Comparison of ENCODE assay signal across 9 cellular contexts in genomic region chrX:71618303-71618721, GRCh38. TPM values are rescaled to one million over a fixed set of nuclear protein-coding genes. Genes with fewer than 3 reads are reported as not detected.
DNase-seq lines count a peak whose midpoint lies in the region; ATAC-seq and TF ChIP-seq lines count a peak whose summit lies in the region.
"Had no signal": no experiment of that assay in that cellular context is flagged by ENCODE, and none has a peak within 500 bp of the region (broad histone marks: within the 10 kb centered on the region; RNA-seq: fewer than 3 reads in every experiment).

TSS of gene CXCR3 (minus strand) at chrX:71618511. CDS start at chrX:71618449, 62 bp downstream.

- peaks cover 9 to 13% of the 10 kb centered on the region in 2 donors for H3K4me1 ChIP-seq in gastrocnemius medialis
- H3K4me1 ChIP-seq in esophagus muscularis mucosa: peaks cover 10 to 23% (median 18%) of the 10 kb centered on the region in 4 donors

- H3K27ac ChIP-seq in gastrocnemius medialis (no peak within 1 kb of the TSS), esophagus muscularis mucosa (replicated peaks in 1 of 4) (no peak within 1 kb of the TSS), RWPE1 (no peak within 1 kb of the TSS)

- H3K9me3 ChIP-seq in gastrocnemius medialis (no peaks in the 10 kb centered on the region), esophagus muscularis mucosa (no peaks in the 10 kb centered on the region)

- peak; percentile 49 for ATAC-seq in HG03280 (IDR thresholded peaks at IDR 0.05; ENCODE audit: unreplicated experiment)
- ATAC-seq in activated B cell treated with CpG ODN at 0.5 μM for 24 hours (ENCODE audit: low read depth): peak; percentile 50
- ATAC-seq in central memory CD8-positive, alpha-beta T cell (replicated peaks; ENCODE audit: extremely low read depth, poor library complexity, severe bottlenecking): peak; percentile 24
- no peak for ATAC-seq in gastrocnemius medialis

- H3K27me3 ChIP-seq in gastrocnemius medialis (no peaks in the 10 kb centered on the region), esophagus muscularis mucosa (no peaks in the 10 kb centered on the region)

- no peak for TF ChIP-seq EP300 in esophagus muscularis mucosa (IDR thresholded peaks at IDR 0.05)

- DNase-seq in activated B cell treated with CpG ODN at 0.5 μM for 24 hours (peak; percentile 21), gastrocnemius medialis (no peak), esophagus muscularis mucosa (ENCODE audit: extremely low spot score) (no peak), RWPE1 (ENCODE audit: low spot score) (no peak)
- DNase-seq in central memory CD8-positive, alpha-beta T cell (ENCODE audit: low spot score in 2 of 2): peak in 1 of 2 donors; percentile 40
- peak; percentile 35 to 48 for DNase-seq in stimulated activated CD8-positive, alpha-beta memory T cell treated with anti-CD3 and anti-CD28 coated beads, Interleukin-2, amount 100 ng/mL, for 1 hour (ENCODE audit: low read depth in 2 of 2)

- peaks cover 15% of the 10 kb centered on the region for H3K36me3 Mint-ChIP-seq in activated B cell treated with CpG ODN at 0.5 μM for 24 hours (ENCODE audit: low read depth)
- H3K36me3 Mint-ChIP-seq in central memory CD8-positive, alpha-beta T cell (ENCODE audit: insufficient read depth): peaks cover 51% of the 10 kb centered on the region

- CTCF ChIA-PET in activated B cell treated with CpG ODN at 0.5 μM for 24 hours (lab: Charles Lee): interaction anchor here (1.4 to 1.6 kb wide), 2 partner anchors 10 to 34 kb away, joined by 5 read pairs; no protein-coding TSS in a partner anchor
- CTCF ChIA-PET in RWPE1 (lab: Yijun Ruan, JAX): interaction anchor here (0.6 kb wide), 1 partner anchor 34 kb away, joined by 3 read pairs; no protein-coding TSS in a partner anchor

- 53% methylated on average over 4 of the region's 4 CpGs for WGBS in esophagus muscularis mucosa

- no peaks in the 10 kb centered on the region for H3K27me3 Mint-ChIP-seq in activated B cell treated with CpG ODN at 0.5 μM for 24 hours
- no peaks in the 10 kb centered on the region for H3K27me3 Mint-ChIP-seq in central memory CD8-positive, alpha-beta T cell

- H3K4me3 ChIP-seq in gastrocnemius medialis: no peak within 1 kb of the TSS
- H3K4me3 ChIP-seq in esophagus muscularis mucosa: no peak within 1 kb of the TSS

- intact Hi-C loops in activated B cell treated with CpG ODN at 0.5 μM for 24 hours (cut with micrococcal nuclease) (loop anchor here (2.0 kb wide), 2 partner anchors 18 to 32 kb away; no protein-coding TSS in a partner anchor), gastrocnemius medialis (cut with DNase I; ENCODE audit: low total_unique reads) (no loop called here), esophagus muscularis mucosa (cut with DNase I) (no loop called here)

- POLR2A ChIA-PET in activated B cell treated with CpG ODN at 0.5 μM for 24 hours (lab: Charles Lee) (interaction anchor here (0.7 to 3.5 kb wide), 4 partner anchors 10 to 85 kb away, joined by 3 to 20 read pairs (median 6); partner anchors contain the start of gene OGT), RWPE1 (lab: Yijun Ruan, JAX; ENCODE audit: low non-redundant PET) (no interaction called here)

- H3K27ac Mint-ChIP-seq in activated B cell treated with CpG ODN at 0.5 μM for 24 hours: peak within 1 kb of the TSS; percentile 84
- H3K27ac Mint-ChIP-seq in central memory CD8-positive, alpha-beta T cell (ENCODE audit: low read depth): peak within 1 kb of the TSS; percentile 97

- TF ChIP-seq CTCF in activated B cell treated with CpG ODN at 0.5 μM for 24 hours (IDR thresholded peaks at IDR 0.05) (no peak), gastrocnemius medialis (IDR thresholded peaks at IDR 0.05 in 4 of 5, conservative IDR thresholded peaks at IDR 0.05 in 1 of 5) (no peak), esophagus muscularis mucosa (IDR thresholded peaks at IDR 0.05) (no peak), RWPE1 (conservative IDR thresholded peaks at IDR 0.05; ENCODE audit: low read depth) (no peak)

- H3K9me3 Mint-ChIP-seq in activated B cell treated with CpG ODN at 0.5 μM for 24 hours: no peaks in the 10 kb centered on the region
- H3K9me3 Mint-ChIP-seq in central memory CD8-positive, alpha-beta T cell: no peaks in the 10 kb centered on the region
- H3K9me3 Mint-ChIP-seq: neural crest cell had no signal

- peaks cover 0 to 8% of the 10 kb centered on the region in 2 donors for H3K36me3 ChIP-seq in gastrocnemius medialis
- H3K36me3 ChIP-seq in esophagus muscularis mucosa: peaks cover 0 to 17% (median 13%) of the 10 kb centered on the region in 4 donors

- in situ Hi-C loops in gastrocnemius medialis (cut with MboI; ENCODE audit: low sequenced_read_pairs in 4 of 4): no loop called here

- TF ChIP-seq POLR2A in GM19193 (IDR thresholded peaks at IDR 0.05; ENCODE audit: extremely low read depth, insufficient read depth, insufficient read length) (peak; percentile 64), gastrocnemius medialis (IDR thresholded peaks at IDR 0.05) (no peak), esophagus muscularis mucosa (IDR thresholded peaks at IDR 0.05; ENCODE audit: low read depth) (no peak)

- H3K4me3 Mint-ChIP-seq in activated B cell treated with CpG ODN at 0.5 μM for 24 hours: peak within 1 kb of the TSS; percentile 64
- H3K4me3 Mint-ChIP-seq in central memory CD8-positive, alpha-beta T cell: peak within 1 kb of the TSS; percentile 87
- H3K4me3 Mint-ChIP-seq: neural crest cell had no signal

- H3K4me1 Mint-ChIP-seq in activated B cell treated with CpG ODN at 0.5 μM for 24 hours: peaks cover 62% of the 10 kb centered on the region
- H3K4me1 Mint-ChIP-seq in central memory CD8-positive, alpha-beta T cell: peaks cover 70% of the 10 kb centered on the region
- H3K4me1 Mint-ChIP-seq: neural crest cell had no signal

RNA-seq across cellular contexts. Expression of gene CXCR3, which starts in this region (rescaled TPM):
- 5.4 and 6.4 TPM in 2 replicates for total RNA-seq in activated B cell treated with CpG ODN at 0.5 μM for 24 hours
- total RNA-seq in gastrocnemius medialis: not detected
- total RNA-seq in esophagus muscularis mucosa: under 1 TPM in 3 of 4 donors, not detected in 1; 0.17 to 0.83 (median 0.42) TPM
- total RNA-seq: neural crest cell had no signal

Comparison
In these comparisons a context has a peak if more than half of its experiments do, and no peak if none do; other contexts are left out.
1. ATAC-seq: peak in HG03280 (single experiment), activated B cell treated with CpG ODN at 0.5 μM for 24 hours (single experiment) and central memory CD8-positive, alpha-beta T cell (single experiment); none in gastrocnemius medialis (0 of 2).
2. DNase-seq: peak in activated B cell treated with CpG ODN at 0.5 μM for 24 hours (single experiment) and stimulated activated CD8-positive, alpha-beta memory T cell treated with anti-CD3 and anti-CD28 coated beads, Interleukin-2, amount 100 ng/mL, for 1 hour (2 of 2); none in gastrocnemius medialis (0 of 2), esophagus muscularis mucosa (single experiment) and RWPE1 (single experiment).